In the genomic region with DNA sequence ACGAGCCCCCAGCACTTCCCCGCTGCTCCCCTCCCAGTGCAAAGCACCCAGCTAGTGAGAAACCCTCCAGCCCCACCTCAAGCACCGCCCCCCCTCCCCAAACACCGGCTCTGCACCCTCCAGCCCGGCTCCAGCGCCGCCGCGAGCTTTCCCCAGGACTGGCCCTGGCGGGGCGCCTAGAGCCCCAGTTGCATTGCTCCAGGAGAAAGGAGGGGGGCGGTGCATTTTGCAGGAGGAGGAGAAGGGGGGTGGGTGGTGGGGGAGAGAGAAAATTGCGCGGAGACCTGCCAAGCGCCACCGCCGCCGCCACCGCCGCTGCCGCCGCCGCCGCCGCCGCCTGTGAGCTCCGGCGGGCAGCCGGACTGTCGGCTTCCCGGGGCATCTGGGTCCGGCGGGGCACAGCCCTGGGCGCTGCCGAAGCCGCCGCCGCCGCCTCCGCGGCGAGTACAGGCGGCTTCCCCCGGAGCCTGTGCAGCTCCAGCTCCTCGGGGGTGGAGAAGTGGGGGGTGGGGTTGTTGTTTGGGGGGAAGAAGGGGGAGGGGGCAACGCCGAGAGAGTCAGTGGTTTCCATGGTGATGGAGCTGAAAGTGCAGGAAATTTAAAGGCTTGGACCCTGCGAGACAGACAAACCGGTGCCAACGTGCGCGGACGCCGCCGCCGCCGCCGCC, we compare ENCODE assay signal across 8 cellular contexts.
DNase-seq lines count a peak whose midpoint lies in the region; ATAC-seq and TF ChIP-seq lines count a peak whose summit lies in the region.

A gene (plus strand): TSS at position 627 of the 668 bp plus-strand sequence. CDS start 525 bp downstream, outside the sequence.

- DNase-seq in EL (peak; percentile 78), MM.1S (peak; percentile 55), UCSD-AML1 (lab: John Stamatoyannopoulos, UW; ENCODE audit: unreplicated experiment) (peak; percentile 77), choroid plexus epithelial cell (ENCODE audit: low read depth) (peak; percentile 15), kidney tubule cell (ENCODE audit: low spot score) (peak; percentile 62)
- peak; percentile 29 for DNase-seq in stimulated activated CD4-positive, alpha-beta T cell treated with anti-CD3 and anti-CD28 coated beads, Interleukin-2, amount 100 ng/mL, for 4 hours (ENCODE audit: low read depth)

- ATAC-seq in HG02884 (IDR thresholded peaks at IDR 0.05; ENCODE audit: unreplicated experiment) (no peak), HG03565 (IDR thresholded peaks at IDR 0.05; ENCODE audit: unreplicated experiment) (no peak)

- peak within 1 kb of the TSS; percentile 100 for H3K4me2 ChIP-seq in MM.1S (ENCODE audit: low read depth, low read length)

- peak within 1 kb of the TSS; percentile 48; the same call in 1 of the 2 replicates for H3K9ac ChIP-seq in MM.1S (ENCODE audit: low read length)

- no peaks in the 10 kb centered on the region for H3K9me2 ChIP-seq in MM.1S (replicated peaks; ENCODE audit: insufficient read depth, low read length)

- H3K9me3 ChIP-seq in MM.1S (replicated peaks; ENCODE audit: insufficient read depth, low read length): no peaks in the 10 kb centered on the region

- peak within 1 kb of the TSS; percentile 90 for H2AFZ ChIP-seq in MM.1S (ENCODE audit: low read length)

- H3K27ac ChIP-seq in MM.1S (ENCODE audit: low read length): peak within 1 kb of the TSS; percentile 15; the same call in 1 of the 2 replicates

- TF ChIP-seq CTCF in MM.1S (IDR thresholded peaks at IDR 0.05; ENCODE audit: low read length) (no peak), choroid plexus epithelial cell (conservative IDR thresholded peaks at IDR 0.05; ENCODE audit: low read depth, low read length) (no peak)

- H3K27me3 ChIP-seq in MM.1S (replicated peaks; ENCODE audit: insufficient read depth, low read length): peaks cover 30% of the 10 kb centered on the region

- H3K36me3 ChIP-seq in MM.1S (replicated peaks; ENCODE audit: insufficient read depth, low read length): no peaks in the 10 kb centered on the region

- no peaks in the 10 kb centered on the region for H4K20me1 ChIP-seq in MM.1S (ENCODE audit: insufficient read depth, low read length)

- peaks cover 12% of the 10 kb centered on the region for H3F3A ChIP-seq in MM.1S (ENCODE audit: insufficient read depth, low read length)

- no peaks in the 10 kb centered on the region for H3K79me2 ChIP-seq in MM.1S (ENCODE audit: low read length)

- peaks cover 12% of the 10 kb centered on the region; the same call in 1 of the 2 replicates for H3K4me1 ChIP-seq in MM.1S (ENCODE audit: low read length)

- H3K4me3 ChIP-seq in MM.1S (ENCODE audit: low read length) (peak within 1 kb of the TSS; percentile 68), choroid plexus epithelial cell (ENCODE audit: low read depth, low read length) (peak within 1 kb of the TSS; percentile 48)

Comparison
In these comparisons a context has a peak if more than half of its experiments do, and no peak if none do; other contexts are left out.
1. DNase-seq: peak in every context shown above with its lines; median percentile 78 in EL; 77 in UCSD-AML1; 62 in kidney tubule cell; 55 in MM.1S; 29 in stimulated activated CD4-positive, alpha-beta T cell treated with anti-CD3 and anti-CD28 coated beads, Interleukin-2, amount 100 ng/mL, for 4 hours; 15 in choroid plexus epithelial cell.